16 cellular contexts compared by ENCODE assay signal in the genomic region with DNA sequence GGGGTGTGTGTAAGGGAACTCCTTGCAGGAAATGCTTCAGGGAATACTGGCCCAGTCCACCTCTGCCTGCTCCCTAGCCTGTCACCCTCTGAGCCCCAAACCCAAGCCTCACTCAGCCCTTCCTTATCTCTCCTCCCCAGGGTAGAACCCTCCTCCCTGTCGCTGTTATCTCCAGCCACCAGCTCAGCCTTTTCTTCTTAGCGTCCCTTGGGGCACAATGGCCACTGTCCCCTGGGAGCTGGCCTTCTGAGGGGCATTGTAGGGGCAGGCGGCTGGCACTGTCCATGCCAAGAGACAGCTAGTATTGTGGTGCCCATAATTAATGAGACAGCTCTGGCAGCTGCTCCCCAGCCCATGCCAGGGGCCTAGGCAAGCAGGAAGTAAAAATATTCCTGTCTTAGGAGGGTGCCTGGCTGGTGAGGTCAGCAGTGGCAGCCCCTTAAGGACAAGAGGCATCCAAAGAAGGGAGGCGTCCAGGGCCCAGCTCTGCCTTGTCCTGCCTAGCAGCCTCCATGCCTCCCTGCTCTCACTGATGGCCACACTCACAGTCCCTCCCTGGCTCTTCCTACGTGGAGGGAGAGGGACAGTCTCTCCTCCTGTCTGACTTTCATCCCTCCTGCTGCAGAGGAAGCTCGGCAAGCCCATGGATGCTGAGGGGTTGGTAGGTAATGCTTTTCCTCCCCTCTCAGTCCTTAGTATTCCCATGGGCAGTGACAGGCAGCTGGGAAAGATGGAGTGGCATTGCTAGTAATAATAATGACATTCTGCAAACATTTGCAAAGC.
DNase-seq lines count a peak whose midpoint lies in the region; ATAC-seq and TF ChIP-seq lines count a peak whose summit lies in the region.
"Had no signal": no experiment of that assay in that cellular context is flagged by ENCODE, and none has a peak within 500 bp of the region (broad histone marks: within the 10 kb centered on the region; RNA-seq: fewer than 3 reads in every experiment).

No MANE protein-coding gene starts in this region.

- H3K4me3 Mint-ChIP-seq in stimulated activated effector memory CD8-positive, alpha-beta T cell treated with anti-CD3 and anti-CD28 coated beads, Interleukin-12 subunit alpha, Interleukin-12 subunit beta, amount 100 ng/mL, for 72 hours = no peak overlapping the region
- no peak overlapping the region for H3K4me3 Mint-ChIP-seq in stimulated activated naive B cell treated with anti-CD40 and anti-IgM and Interleukin-4, amounts not matched to agents 10 μg/mL and 1 μg/mL and 100 μg/mL, for 72 hours
- H3K4me3 Mint-ChIP-seq: effector memory CD8-positive, alpha-beta T cell had no signal

- DNase-seq in HUDEP-2 (lab: John Stamatoyannopoulos, UW; ENCODE audit: unreplicated experiment in 76 of 76) (peak in 74 of 76 experiments; percentile 47 to 93 (median 76)), head of caudate nucleus (peak; percentile 42 to 89 (median 76))
- DNase-seq in stimulated activated effector memory CD8-positive, alpha-beta T cell treated with anti-CD3 and anti-CD28 coated beads, Interleukin-12 subunit alpha, Interleukin-12 subunit beta, amount 100 ng/mL, for 72 hours (ENCODE audit: low spot score in 2 of 2) = no peak
- no peak for DNase-seq in stimulated activated naive B cell treated with anti-CD40 and anti-IgM and Interleukin-4, amounts not matched to agents 10 μg/mL and 1 μg/mL and 100 μg/mL, for 72 hours
- DNase-seq in stimulated activated naive CD4-positive, alpha-beta T cell treated with Interleukin-2 at 50 U/mL for 16 hours (lab: John Stamatoyannopoulos, UW) = no peak
- DNase-seq: brain microvascular endothelial cell; effector memory CD8-positive, alpha-beta T cell; foreskin melanocyte; GM23248; NCI-H2171 treated with DMSO at 0.1 percent for 48 hours; PC-3; right cardiac atrium; stimulated activated CD4-positive, alpha-beta T cell treated with anti-CD3 and anti-CD28 coated beads, Interleukin-4, amount 100 ng/mL, for 4 hours; stimulated activated naive CD4-positive, alpha-beta T cell had no signal

- H3K27me3 Mint-ChIP-seq in stimulated activated naive B cell treated with anti-CD40 and anti-IgM and Interleukin-4, amounts not matched to agents 10 μg/mL and 1 μg/mL and 100 μg/mL, for 72 hours = peaks cover 0 to 17% of the 10 kb centered on the region in 2 donors
- H3K27me3 Mint-ChIP-seq: effector memory CD8-positive, alpha-beta T cell had no signal

- peak overlapping the region; percentile 17 for H3K27ac Mint-ChIP-seq in stimulated activated effector memory CD8-positive, alpha-beta T cell treated with anti-CD3 and anti-CD28 coated beads, Interleukin-12 subunit alpha, Interleukin-12 subunit beta, amount 100 ng/mL, for 72 hours
- H3K27ac Mint-ChIP-seq in stimulated activated naive B cell treated with anti-CD40 and anti-IgM and Interleukin-4, amounts not matched to agents 10 μg/mL and 1 μg/mL and 100 μg/mL, for 72 hours = no peak overlapping the region

- no peaks in the 10 kb centered on the region for H3K9me3 Mint-ChIP-seq in stimulated activated effector memory CD8-positive, alpha-beta T cell treated with anti-CD3 and anti-CD28 coated beads, Interleukin-12 subunit alpha, Interleukin-12 subunit beta, amount 100 ng/mL, for 72 hours
- H3K9me3 Mint-ChIP-seq in stimulated activated naive B cell treated with anti-CD40 and anti-IgM and Interleukin-4, amounts not matched to agents 10 μg/mL and 1 μg/mL and 100 μg/mL, for 72 hours = no peaks in the 10 kb centered on the region
- H3K9me3 Mint-ChIP-seq: effector memory CD8-positive, alpha-beta T cell had no signal

- intact Hi-C loops in head of caudate nucleus (cut with DNase I) = no loop called here

- H3K4me1 Mint-ChIP-seq in stimulated activated effector memory CD8-positive, alpha-beta T cell treated with anti-CD3 and anti-CD28 coated beads, Interleukin-12 subunit alpha, Interleukin-12 subunit beta, amount 100 ng/mL, for 72 hours = peaks cover 27% of the 10 kb centered on the region
- peaks cover 22 to 35% of the 10 kb centered on the region in 2 donors for H3K4me1 Mint-ChIP-seq in stimulated activated naive B cell treated with anti-CD40 and anti-IgM and Interleukin-4, amounts not matched to agents 10 μg/mL and 1 μg/mL and 100 μg/mL, for 72 hours

- peak; percentile 11 for ATAC-seq in SK-N-SH treated with all-trans-retinoic acid at 6 μM for 48 hours
- no peak for ATAC-seq in stimulated activated effector memory CD8-positive, alpha-beta T cell treated with anti-CD3 and anti-CD28 coated beads, Interleukin-12 subunit alpha, Interleukin-12 subunit beta, amount 100 ng/mL, for 72 hours
- no peak for ATAC-seq in GM19397 (IDR thresholded peaks at IDR 0.05; ENCODE audit: unreplicated experiment)
- ATAC-seq in stimulated activated naive B cell treated with anti-CD40 and anti-IgM and Interleukin-4, amounts not matched to agents 10 μg/mL and 1 μg/mL and 100 μg/mL, for 72 hours (replicated peaks) = no peak
- ATAC-seq: effector memory CD8-positive, alpha-beta T cell; right cardiac atrium had no signal

- no peaks in the 10 kb centered on the region for H3K36me3 Mint-ChIP-seq in stimulated activated effector memory CD8-positive, alpha-beta T cell treated with anti-CD3 and anti-CD28 coated beads, Interleukin-12 subunit alpha, Interleukin-12 subunit beta, amount 100 ng/mL, for 72 hours
- H3K36me3 Mint-ChIP-seq in stimulated activated naive B cell treated with anti-CD40 and anti-IgM and Interleukin-4, amounts not matched to agents 10 μg/mL and 1 μg/mL and 100 μg/mL, for 72 hours = no peaks in the 10 kb centered on the region

TF ChIP-seq in SK-N-SH treated with all-trans-retinoic acid at 6 μM for 48 hours, 23 proteins besides CTCF, POLR2A, EP300 and RAD21 (continues in another document):
- TF ChIP-seq TCF4 (CRISPR knock-in tag; IDR thresholded peaks at IDR 0.05; ENCODE audit: borderline replicate concordance) (no peak), POU6F1 (CRISPR knock-in tag; IDR thresholded peaks at IDR 0.05; ENCODE audit: borderline replicate concordance, low read depth) (no peak), OSR1 (CRISPR knock-in tag; IDR thresholded peaks at IDR 0.05) (no peak), ARNTL (CRISPR knock-in tag; IDR thresholded peaks at IDR 0.05; ENCODE audit: borderline replicate concordance, low read depth) (no peak), ESRRG (CRISPR knock-in tag; IDR thresholded peaks at IDR 0.05) (no peak), ZFP30 (CRISPR knock-in tag; IDR thresholded peaks at IDR 0.05) (no peak), CSDC2 (CRISPR knock-in tag; IDR thresholded peaks at IDR 0.05) (no peak), ZFP3 (CRISPR knock-in tag; IDR thresholded peaks at IDR 0.05) (no peak), ZNF70 (CRISPR knock-in tag; IDR thresholded peaks at IDR 0.05) (no peak), GLIS3 (CRISPR knock-in tag; IDR thresholded peaks at IDR 0.05) (no peak), TOX (CRISPR knock-in tag; IDR thresholded peaks at IDR 0.05; ENCODE audit: borderline replicate concordance) (no peak), ISL1 (CRISPR knock-in tag; IDR thresholded peaks at IDR 0.05) (no peak), BACH2 (CRISPR knock-in tag; IDR thresholded peaks at IDR 0.05; ENCODE audit: borderline replicate concordance) (no peak), ZNF8 (CRISPR knock-in tag; IDR thresholded peaks at IDR 0.05) (no peak), SNAI2 (CRISPR knock-in tag; IDR thresholded peaks at IDR 0.05) (no peak)
- TF ChIP-seq, protein P1, sequence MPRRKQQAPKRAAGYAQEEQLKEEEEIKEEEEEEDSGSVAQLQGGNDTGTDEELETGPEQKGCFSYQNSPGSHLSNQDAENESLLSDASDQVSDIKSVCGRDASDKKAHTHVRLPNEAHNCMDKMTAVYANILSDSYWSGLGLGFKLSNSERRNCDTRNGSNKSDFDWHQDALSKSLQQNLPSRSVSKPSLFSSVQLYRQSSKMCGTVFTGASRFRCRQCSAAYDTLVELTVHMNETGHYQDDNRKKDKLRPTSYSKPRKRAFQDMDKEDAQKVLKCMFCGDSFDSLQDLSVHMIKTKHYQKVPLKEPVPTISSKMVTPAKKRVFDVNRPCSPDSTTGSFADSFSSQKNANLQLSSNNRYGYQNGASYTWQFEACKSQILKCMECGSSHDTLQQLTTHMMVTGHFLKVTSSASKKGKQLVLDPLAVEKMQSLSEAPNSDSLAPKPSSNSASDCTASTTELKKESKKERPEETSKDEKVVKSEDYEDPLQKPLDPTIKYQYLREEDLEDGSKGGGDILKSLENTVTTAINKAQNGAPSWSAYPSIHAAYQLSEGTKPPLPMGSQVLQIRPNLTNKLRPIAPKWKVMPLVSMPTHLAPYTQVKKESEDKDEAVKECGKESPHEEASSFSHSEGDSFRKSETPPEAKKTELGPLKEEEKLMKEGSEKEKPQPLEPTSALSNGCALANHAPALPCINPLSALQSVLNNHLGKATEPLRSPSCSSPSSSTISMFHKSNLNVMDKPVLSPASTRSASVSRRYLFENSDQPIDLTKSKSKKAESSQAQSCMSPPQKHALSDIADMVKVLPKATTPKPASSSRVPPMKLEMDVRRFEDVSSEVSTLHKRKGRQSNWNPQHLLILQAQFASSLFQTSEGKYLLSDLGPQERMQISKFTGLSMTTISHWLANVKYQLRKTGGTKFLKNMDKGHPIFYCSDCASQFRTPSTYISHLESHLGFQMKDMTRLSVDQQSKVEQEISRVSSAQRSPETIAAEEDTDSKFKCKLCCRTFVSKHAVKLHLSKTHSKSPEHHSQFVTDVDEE (CRISPR knock-in tag; IDR thresholded peaks at IDR 0.05) = no peak

Comparison
In these comparisons a context has a peak if more than half of its experiments do, and no peak if none do; other contexts are left out.
1. DNase-seq: peak in HUDEP-2 (74 of 76) and head of caudate nucleus (42 of 42); none in stimulated activated effector memory CD8-positive, alpha-beta T cell treated with anti-CD3 and anti-CD28 coated beads, Interleukin-12 subunit alpha, Interleukin-12 subunit beta, amount 100 ng/mL, for 72 hours (0 of 2), stimulated activated naive B cell treated with anti-CD40 and anti-IgM and Interleukin-4, amounts not matched to agents 10 μg/mL and 1 μg/mL and 100 μg/mL, for 72 hours (single experiment) and stimulated activated naive CD4-positive, alpha-beta T cell treated with Interleukin-2 at 50 U/mL for 16 hours (single experiment).